Comparison of ENCODE assay signal across 28 cellular contexts in the genomic region with DNA sequence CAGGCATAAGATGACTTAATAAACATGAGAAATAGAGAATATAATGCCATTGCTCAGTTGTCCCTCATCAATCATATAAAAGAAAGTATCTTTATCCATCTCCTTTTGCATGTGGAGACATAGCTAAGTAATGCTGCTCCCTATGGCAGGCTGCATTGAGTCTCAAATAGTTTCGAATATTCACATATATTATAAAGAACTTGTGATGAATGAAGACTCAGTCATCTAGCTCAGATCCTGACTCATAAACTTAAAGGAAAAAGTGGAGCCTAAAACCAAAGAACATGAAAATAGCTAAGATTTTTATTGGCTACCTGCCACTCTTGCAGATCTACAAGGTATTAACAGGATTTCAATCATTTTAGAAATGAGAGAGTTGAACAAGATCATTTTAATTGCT. TPM values are rescaled to one million over a fixed set of nuclear protein-coding genes. Genes with fewer than 3 reads are reported as not detected.
DNase-seq lines count a peak whose midpoint lies in the region; ATAC-seq, FAIRE-seq and TF ChIP-seq lines count a peak whose summit lies in the region.
"Had no signal": no experiment of that assay in that cellular context is flagged by ENCODE, and none has a peak within 500 bp of the region (broad histone marks: within the 10 kb centered on the region; RNA-seq: fewer than 3 reads in every experiment).

No MANE protein-coding gene starts in this region.

- POLR2A ChIA-PET in PC-3 (lab: Charles Lee; ENCODE audit: unreplicated experiment) = no interaction called here

- no peaks in the 10 kb centered on the region for H3F3A ChIP-seq in PC-3 (ENCODE audit: low read length, unreplicated experiment)

- H3K9me3 ChIP-seq in PC-3 (ENCODE audit: low read length) = no peaks in the 10 kb centered on the region
- H3K9me3 ChIP-seq: BE2C, BLaER1 had no signal

- H3K27me3 ChIP-seq in PC-3 (ENCODE audit: low read length) (no peaks in the 10 kb centered on the region), bronchial epithelial cell (ENCODE audit: control insufficient read depth, insufficient read depth, low read length) (no peaks in the 10 kb centered on the region), foreskin keratinocyte (no peaks in the 10 kb centered on the region)
- H3K27me3 ChIP-seq: BE2C, BLaER1 had no signal

- H2AFZ ChIP-seq in PC-3 (ENCODE audit: low read length) = no peak overlapping the region

- peak; percentile 3 for DNase-seq in HT1080 (ENCODE audit: low read depth)
- peak; percentile 6 for DNase-seq in PC-3
- peak; percentile 22 for DNase-seq in bronchial epithelial cell (ENCODE audit: low read depth)
- peak; percentile 15 to 63 for DNase-seq in foreskin keratinocyte
- DNase-seq in stimulated activated naive CD8-positive, alpha-beta T cell treated with anti-CD3 and anti-CD28 coated beads, Interleukin-15, Interleukin-2, amounts not matched to agents 100 U/mL and 50 U/mL, for 24 hours = no peak
- no peak for DNase-seq in NCI-H2029 treated with DMSO at 0.1 percent for 48 hours (lab: John Stamatoyannopoulos, UW)
- DNase-seq: 8988T; ACHN; BE2C; C1 segment of cervical spinal cord; CD4-positive, alpha-beta memory T cell; CD4-positive, CD25-positive, alpha-beta regulatory T cell; CD8-positive, alpha-beta memory T cell; COR-L47; DMS 273 treated with DMSO at 0.1 percent for 48 hours; DMS153; DMS53; DMS79; DND-41; GF-D8 had no signal

- ATAC-seq in PC-3 (no peak), foreskin keratinocyte (peak; percentile 73), HG02885 (IDR thresholded peaks at IDR 0.05; ENCODE audit: poor library complexity, unreplicated experiment) (no peak)
- no peak for ATAC-seq in stimulated activated naive CD8-positive, alpha-beta T cell treated with anti-CD3 and anti-CD28 coated beads, Interleukin-15, Interleukin-2, amounts not matched to agents 100 U/mL and 50 U/mL, for 24 hours

- H3K9ac ChIP-seq in PC-3 (ENCODE audit: low read length) = no peak overlapping the region
- H3K9ac ChIP-seq: BLaER1 had no signal

- FAIRE-seq in bronchial epithelial cell (lab: Jason Lieb, UNC) = no peak
- FAIRE-seq: A204.1, GM12891, GM19239 had no signal

- TF ChIP-seq CTCF in PC-3 (conservative IDR thresholded peaks at IDR 0.05; ENCODE audit: low read depth, low read length) = no peak
- TF ChIP-seq CTCF in bronchial epithelial cell (IDR thresholded peaks at IDR 0.05; ENCODE audit: insufficient read depth, low read length, severe bottlenecking) = no peak
- TF ChIP-seq CTCF in foreskin keratinocyte (conservative IDR thresholded peaks at IDR 0.05) = no peak

- no peaks in the 10 kb centered on the region for H3K79me2 ChIP-seq in PC-3 (ENCODE audit: low read length)

- H3K27ac ChIP-seq in PC-3 (ENCODE audit: low read length) (no peak overlapping the region), foreskin keratinocyte (no peak overlapping the region)
- H3K27ac ChIP-seq: BLaER1 had no signal

- intact Hi-C loops in PC-3 (cut with micrococcal nuclease) = no loop called here

- CTCF ChIA-PET in PC-3 (lab: Charles Lee) = no interaction called here

- H3K4me1 ChIP-seq in PC-3 (ENCODE audit: insufficient read depth, low read length) = no peaks in the 10 kb centered on the region
- H3K4me1 ChIP-seq in foreskin keratinocyte = no peaks in the 10 kb centered on the region
- H3K4me1 ChIP-seq: BE2C, BLaER1 had no signal

- H3K4me3 ChIP-seq in PC-3 (ENCODE audit: low read length) (no peak overlapping the region), bronchial epithelial cell (ENCODE audit: low read depth, low read length) (no peak overlapping the region)
- H3K4me3 ChIP-seq: BLaER1 had no signal

- no peaks in the 10 kb centered on the region for H3K9me2 ChIP-seq in PC-3 (replicated peaks; ENCODE audit: low read length)

- no peak overlapping the region for H3K4me2 ChIP-seq in PC-3 (ENCODE audit: low read length)
- H3K4me2 ChIP-seq: BLaER1 had no signal

- BruUV-seq in PC-3 (replicated peaks; lab: Mats Ljungman, UMichigan) = no TSS peak

- H4K20me1 ChIP-seq in PC-3 (ENCODE audit: low read length) = no peaks in the 10 kb centered on the region
- H4K20me1 ChIP-seq: BLaER1 had no signal

- H3K36me3 ChIP-seq in PC-3 (ENCODE audit: low read depth, low read length) (no peaks in the 10 kb centered on the region), bronchial epithelial cell (ENCODE audit: control insufficient read depth, insufficient read depth, low read length) (no peaks in the 10 kb centered on the region)
- H3K36me3 ChIP-seq: BE2C, BLaER1 had no signal

RNA-seq across cellular contexts. Expression of gene TLL1, which starts 11.7 kb away (rescaled TPM):
- total RNA-seq in HT1080 (2014; rRNA removed; shearing (Covaris generic)) = 0.31 TPM in 1 of 2 replicates, not detected in the other
- 0.02 and 0.03 TPM in 2 replicates for polyA plus RNA-seq in HT1080 (2015; cell fraction: cytosol; rRNA removed)
- polyA plus RNA-seq in HT1080 (2015; cell fraction: nucleus; rRNA removed) = 0.05 TPM in 1 of 2 replicates, not detected in the other
- total RNA-seq in PC-3 (2014; rRNA removed) = 4.8 and 5.0 TPM in 2 replicates
- 0.13 and 0.53 TPM in 2 replicates for total RNA-seq in bronchial epithelial cell
- total RNA-seq in foreskin keratinocyte = 1.5 and 3.5 TPM in 2 replicates
- 0.25 and 0.52 TPM in 2 replicates for polyA plus RNA-seq in foreskin keratinocyte
- total RNA-seq: CD4-positive, alpha-beta memory T cell; CD4-positive, CD25-positive, alpha-beta regulatory T cell; CD8-positive, alpha-beta memory T cell; Daoy had no signal
- polyA plus RNA-seq: AG04450; CD14-positive monocyte; CD4-positive, alpha-beta memory T cell; CD4-positive, CD25-positive, alpha-beta regulatory T cell; CD8-positive, alpha-beta memory T cell had no signal

Comparison
In these comparisons a context has a peak if more than half of its experiments do, and no peak if none do; other contexts are left out.
1. DNase-seq: peak in HT1080 (single experiment), PC-3 (single experiment), bronchial epithelial cell (single experiment) and foreskin keratinocyte (2 of 2); none in stimulated activated naive CD8-positive, alpha-beta T cell treated with anti-CD3 and anti-CD28 coated beads, Interleukin-15, Interleukin-2, amounts not matched to agents 100 U/mL and 50 U/mL, for 24 hours (single experiment) and NCI-H2029 treated with DMSO at 0.1 percent for 48 hours (single experiment).